Comparison of ENCODE assay signal across 19 cellular contexts in the genomic region with DNA sequence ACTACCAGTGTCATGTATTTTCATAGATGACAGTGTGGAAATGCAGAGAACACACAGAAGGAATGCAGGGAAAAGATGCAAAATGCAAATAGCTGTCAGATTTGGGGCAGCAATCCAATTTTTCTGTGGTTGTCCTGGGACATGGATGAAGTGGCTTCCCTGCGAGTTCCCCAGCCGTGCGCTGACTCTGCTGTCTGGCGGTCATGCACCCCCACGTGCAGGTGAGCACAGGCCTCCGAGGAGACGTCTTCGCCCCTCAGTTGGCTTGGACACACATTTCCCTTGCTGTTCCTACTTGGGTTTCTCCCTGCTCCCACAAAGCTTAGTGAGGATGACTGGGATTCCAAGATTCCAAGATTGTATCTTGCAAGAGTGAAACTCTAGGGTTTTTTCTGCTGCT.
"Had no signal": no experiment of that assay in that cellular context is flagged by ENCODE, and none has a peak within 500 bp of the region (broad histone marks: within the 10 kb centered on the region; RNA-seq: fewer than 3 reads in every experiment).

No MANE protein-coding gene starts in this region.

- H3K27me3 ChIP-seq: MG63 had no signal

- DNase-seq: Karpas-422, KG1, MG63, NCI-H1092, NCI-H1105 treated with DMSO at 0.1 percent for 48 hours, NCI-H1417 treated with DMSO at 0.1 percent for 48 hours, NCI-H146, NCI-H1694 treated with DMSO at 0.1 percent for 48 hours, NCI-H2029, NCI-H2081 treated with DMSO at 0.1 percent for 48 hours, NCI-H2171, NCI-H226, NCI-H446, NCI-H510A, NCI-H524 treated with DMSO at 0.1 percent for 48 hours, NCI-H69, NCI-H774, SHP77 had no signal

- H3K9me3 ChIP-seq: MG63 had no signal

- H3K4me3 ChIP-seq: MG63 had no signal

- H3K36me3 ChIP-seq: MG63 had no signal

- H3K27ac ChIP-seq: RWPE1 had no signal
